Comparison of ENCODE assay signal across 21 cellular contexts in genomic region chr13:99681695-99682094, GRCh38.
DNase-seq lines count a peak whose midpoint lies in the region; ATAC-seq, FAIRE-seq and TF ChIP-seq lines count a peak whose summit lies in the region.
"Had no signal": no experiment of that assay in that cellular context is flagged by ENCODE, and none has a peak within 500 bp of the region (broad histone marks: within the 10 kb centered on the region; RNA-seq: fewer than 3 reads in every experiment).

No MANE protein-coding gene starts in this region.

- no peak overlapping the region for H3K4me3 ChIP-seq in H1 (ENCODE audit: extremely low read depth in 1 of 4, insufficient read depth in 2 of 4, low read depth in 3 of 4, low read length in 4 of 4)
- H3K4me3 ChIP-seq in mesendoderm (ENCODE audit: low read length): no peak overlapping the region
- H3K4me3 ChIP-seq: A549 had no signal

- no peak overlapping the region for H3K4ac ChIP-seq in H1 (replicated peaks; ENCODE audit: insufficient read length, low read depth, low read length)
- no peak overlapping the region for H3K4ac ChIP-seq in mesendoderm (ENCODE audit: low read depth, low read length)

- 0 out of 2 replicates have a peak overlapping the region, but pooled peaks have one; percentile 14 for H3K18ac ChIP-seq in H1 (ENCODE audit: extremely low read depth, low read length)
- peak overlapping the region; percentile 43 for H3K18ac ChIP-seq in mesendoderm (ENCODE audit: low read length)

- DNase-seq in NCI-H146 (lab: John Stamatoyannopoulos, UW) (peak; percentile 11), NCI-H146 treated with DMSO at 0.1 percent for 48 hours (lab: John Stamatoyannopoulos, UW; ENCODE audit: unreplicated experiment) (no peak), NCI-H2171 (lab: John Stamatoyannopoulos, UW) (peak; percentile 19), H1 (ENCODE audit: low read depth in 1 of 2, low spot score in 2 of 2) (no peak), mesendoderm (peak; percentile 70), HFFc6 (no peak)
- DNase-seq in natural killer cell treated with Interleukin-12 subunit alpha and Interleukin-12 subunit beta and Interleukin-15 and Interleukin-18, amount 100 ng/mL, for 72 hours (ENCODE audit: low spot score): no peak
- DNase-seq: AML-193; CD4-positive, alpha-beta memory T cell; DMS153; DMS79; GDM1; KG1 had no signal

- no peak for TF ChIP-seq CTCF in H1 (IDR thresholded peaks at IDR 0.05; ENCODE audit: control extremely low read depth in 1 of 3, insufficient read depth in 1 of 3, low read depth in 1 of 3, low read length in 3 of 3)
- no peak for TF ChIP-seq CTCF in HFFc6 (IDR thresholded peaks at IDR 0.05)

- POLR2A ChIA-PET in H1 (lab: Charles Lee; ENCODE audit: partially characterized antibody): interaction anchor here (0.6 to 1.0 kb wide), 2 partner anchors 10 to 16 kb away, joined by 3 read pairs; no protein-coding TSS in a partner anchor

- H3K4me2 ChIP-seq in H1 (ENCODE audit: insufficient read depth in 1 of 2, low read depth in 2 of 2, low read length in 2 of 2) (no peak overlapping the region; a peak in 1 of 4 replicates), mesendoderm (ENCODE audit: low read length) (no peak overlapping the region)
- H3K4me2 ChIP-seq: A549 had no signal

- no peak for TF ChIP-seq POLR2A in H1 (IDR thresholded peaks at IDR 0.05; ENCODE audit: control extremely low read depth in 1 of 2, low read depth in 2 of 2, low read length in 2 of 2)

- H3K79me1 ChIP-seq in H1 (ENCODE audit: low read depth, low read length): no peaks in the 10 kb centered on the region
- no peaks in the 10 kb centered on the region for H3K79me1 ChIP-seq in mesendoderm (ENCODE audit: low read length)

- WGBS in H1 (ENCODE audit: extremely low coverage in 1 of 2, insufficient coverage in 1 of 2, insufficient read length in 1 of 2, insufficient replicate concordance in 2 of 2, low coverage in 1 of 2, low lambda C conversion rate in 2 of 2, missing lambda C conversion rate in 1 of 2), 2 experiments: 63% methylated on average over 7 of the region's 7 CpGs; no CpG with 5 or more reads in 1 of the 2 experiments
- no CpG with 5 or more reads among the region's 7 CpGs for WGBS in mesendoderm (ENCODE audit: extremely low coverage, insufficient coverage, low lambda C conversion rate)

- H3K27me3 ChIP-seq in H1 (replicated peaks in 1 of 4; ENCODE audit: control insufficient read depth in 3 of 4, extremely low read depth in 1 of 4, insufficient read depth in 3 of 4, low read length in 3 of 4): no peaks in the 10 kb centered on the region
- no peaks in the 10 kb centered on the region for H3K27me3 ChIP-seq in mesendoderm (ENCODE audit: insufficient read depth, low read length, poor library complexity)

- no peaks in the 10 kb centered on the region for H3K36me3 ChIP-seq in H1 (ENCODE audit: control insufficient read depth in 2 of 4, insufficient read depth in 4 of 4, low read length in 3 of 4)
- no peaks in the 10 kb centered on the region for H3K36me3 ChIP-seq in mesendoderm (ENCODE audit: control insufficient read depth, insufficient read depth, low read length)

- ATAC-seq in natural killer cell treated with Interleukin-12 subunit alpha and Interleukin-12 subunit beta and Interleukin-15 and Interleukin-18, amount 100 ng/mL, for 72 hours: no peak
- ATAC-seq in GM21528 (IDR thresholded peaks at IDR 0.05; ENCODE audit: low FRiP score, unreplicated experiment): no peak
- ATAC-seq: A549 had no signal

- H4K20me1 ChIP-seq in H1 (replicated peaks in 1 of 2; ENCODE audit: control insufficient read depth in 1 of 2, insufficient read depth in 2 of 2, low read length in 2 of 2): no peaks in the 10 kb centered on the region

- H2BK12ac ChIP-seq in H1 (ENCODE audit: low read depth, low read length): peak overlapping the region; percentile 55; the same call in 1 of the 2 replicates

- H4K8ac ChIP-seq in H1 (ENCODE audit: extremely low read depth, insufficient read depth, low read length): no peak overlapping the region
- no peak overlapping the region for H4K8ac ChIP-seq in mesendoderm (ENCODE audit: low read depth, low read length)

- H3K23me2 ChIP-seq in H1 (ENCODE audit: low read depth, low read length): no peaks in the 10 kb centered on the region; the same call in 1 of the 2 replicates

- peak overlapping the region; percentile 25 for H2BK20ac ChIP-seq in H1 (ENCODE audit: low read length)

- H3K56ac ChIP-seq in H1 (replicated peaks; ENCODE audit: insufficient read length, low read depth, low read length): no peak overlapping the region
- no peak overlapping the region for H3K56ac ChIP-seq in mesendoderm (ENCODE audit: low read length)

- H3K27ac ChIP-seq in H1 (ENCODE audit: low read depth, low read length): no peak overlapping the region
- no peak overlapping the region for H3K27ac ChIP-seq in mesendoderm (ENCODE audit: low read depth, low read length)
- H3K27ac ChIP-seq: 22Rv1, A549 had no signal

- no peak overlapping the region for H3K4me3 Mint-ChIP-seq in natural killer cell treated with Interleukin-12 subunit alpha and Interleukin-12 subunit beta and Interleukin-15 and Interleukin-18, amount 100 ng/mL, for 72 hours
- no peak overlapping the region for H3K4me3 Mint-ChIP-seq in HFFc6
- H3K4me3 Mint-ChIP-seq: CD14-positive monocyte; CD4-positive, alpha-beta memory T cell; IgD-negative memory B cell had no signal

- H3K27ac Mint-ChIP-seq in natural killer cell treated with Interleukin-12 subunit alpha and Interleukin-12 subunit beta and Interleukin-15 and Interleukin-18, amount 100 ng/mL, for 72 hours: no peak overlapping the region
- H3K27ac Mint-ChIP-seq in HFFc6: no peak overlapping the region
- H3K27ac Mint-ChIP-seq: CD14-positive monocyte; CD4-positive, alpha-beta memory T cell; IgD-negative memory B cell had no signal

- no peaks in the 10 kb centered on the region for H3K4me1 Mint-ChIP-seq in natural killer cell treated with Interleukin-12 subunit alpha and Interleukin-12 subunit beta and Interleukin-15 and Interleukin-18, amount 100 ng/mL, for 72 hours (ENCODE audit: low read depth in 2 of 2)
- H3K4me1 Mint-ChIP-seq in HFFc6 (ENCODE audit: low read depth): peaks cover 11% of the 10 kb centered on the region
- H3K4me1 Mint-ChIP-seq: CD14-positive monocyte had no signal

- no peak overlapping the region for H3K9ac ChIP-seq in H1 (replicated peaks in 1 of 4; ENCODE audit: extremely low read depth in 1 of 4, low read depth in 3 of 4, low read length in 3 of 4)
- H3K9ac ChIP-seq in mesendoderm (ENCODE audit: low read length): no peak overlapping the region

- H2AK5ac ChIP-seq in H1 (ENCODE audit: low read depth, low read length): no peak overlapping the region
- H2AK5ac ChIP-seq in mesendoderm (ENCODE audit: low read length): no peak overlapping the region

- H3K79me2 ChIP-seq in H1 (ENCODE audit: control insufficient read depth in 1 of 2, insufficient read depth in 2 of 2, low read length in 2 of 2): no peaks in the 10 kb centered on the region
- H3K79me2 ChIP-seq in mesendoderm (ENCODE audit: control insufficient read depth, insufficient read depth, low read length): no peaks in the 10 kb centered on the region

- peak overlapping the region; percentile 8; the same call in 1 of the 2 replicates for H2BK5ac ChIP-seq in H1 (ENCODE audit: low read depth, low read length)
- no peak overlapping the region for H2BK5ac ChIP-seq in mesendoderm (ENCODE audit: low read length)

- peaks cover 4 to 21% (median 18%) of the 10 kb centered on the region in 4 experiments for H3K4me1 ChIP-seq in H1 (replicated peaks in 1 of 4; ENCODE audit: control insufficient read depth in 3 of 4, insufficient read depth in 4 of 4, low read length in 3 of 4)
- H3K4me1 ChIP-seq in mesendoderm (ENCODE audit: control insufficient read depth, low read depth, low read length): peaks cover 9% of the 10 kb centered on the region

- H2BK120ac ChIP-seq in H1 (replicated peaks; ENCODE audit: low read depth, low read length) (no peak overlapping the region), mesendoderm (ENCODE audit: low read depth, low read length) (no peak overlapping the region)

- no peak overlapping the region for H3K14ac ChIP-seq in H1 (ENCODE audit: insufficient read length)

- H2AFZ ChIP-seq in H1 (ENCODE audit: low read length): no peak overlapping the region

- CTCF ChIA-PET in H1 (lab: Charles Lee; ENCODE audit: partially characterized antibody): interaction anchor here (0.8 to 1.1 kb wide), 2 partner anchors 21 to 23 kb away, joined by 3 read pairs; no protein-coding TSS in a partner anchor

- H3K9me3 Mint-ChIP-seq in natural killer cell treated with Interleukin-12 subunit alpha and Interleukin-12 subunit beta and Interleukin-15 and Interleukin-18, amount 100 ng/mL, for 72 hours: no peaks in the 10 kb centered on the region
- no peaks in the 10 kb centered on the region for H3K9me3 Mint-ChIP-seq in HFFc6
- H3K9me3 Mint-ChIP-seq: CD4-positive, alpha-beta memory T cell; IgD-negative memory B cell had no signal

- H2BK15ac ChIP-seq in H1 (ENCODE audit: low read length): no peak overlapping the region
- no peak overlapping the region for H2BK15ac ChIP-seq in mesendoderm (replicated peaks; ENCODE audit: low read depth)

- no peaks in the 10 kb centered on the region for H3K27me3 Mint-ChIP-seq in natural killer cell treated with Interleukin-12 subunit alpha and Interleukin-12 subunit beta and Interleukin-15 and Interleukin-18, amount 100 ng/mL, for 72 hours
- peaks cover under 1% of the 10 kb centered on the region for H3K27me3 Mint-ChIP-seq in HFFc6 (ENCODE audit: insufficient read depth)
- H3K27me3 Mint-ChIP-seq: CD4-positive, alpha-beta memory T cell; IgD-negative memory B cell had no signal

- no peaks in the 10 kb centered on the region for H3K36me3 Mint-ChIP-seq in natural killer cell treated with Interleukin-12 subunit alpha and Interleukin-12 subunit beta and Interleukin-15 and Interleukin-18, amount 100 ng/mL, for 72 hours
- no peaks in the 10 kb centered on the region for H3K36me3 Mint-ChIP-seq in HFFc6 (ENCODE audit: low read depth)
- H3K36me3 Mint-ChIP-seq: CD14-positive monocyte had no signal

- H3K23ac ChIP-seq in H1 (ENCODE audit: insufficient read length): no peak overlapping the region
- H3K23ac ChIP-seq in mesendoderm (ENCODE audit: low read length): no peak overlapping the region

- no peak overlapping the region for H4K91ac ChIP-seq in H1 (replicated peaks; ENCODE audit: insufficient read length, low read length)

- TF ChIP-seq RAD21 in H1 (IDR thresholded peaks at IDR 0.05 in 1 of 2, conservative IDR thresholded peaks at IDR 0.05 in 1 of 2; ENCODE audit: low read depth in 2 of 2, low read length in 2 of 2): no peak

- no peak for TF ChIP-seq EP300 in H1 (IDR thresholded peaks at IDR 0.05; ENCODE audit: borderline replicate concordance in 1 of 2, low read depth in 2 of 2, low read length in 2 of 2)

- H3K9me3 ChIP-seq in H1 (ENCODE audit: insufficient read depth in 2 of 2, low read depth in 1 of 2, low read length in 1 of 2): no peaks in the 10 kb centered on the region
- H3K9me3 ChIP-seq: A549 had no signal

- peak overlapping the region; percentile 25 for H4K5ac ChIP-seq in H1 (ENCODE audit: insufficient read length, low read depth, low read length)
- no peak overlapping the region for H4K5ac ChIP-seq in mesendoderm (ENCODE audit: low read length)

- FAIRE-seq in H1 (lab: Jason Lieb, UNC): peak; percentile 24
- FAIRE-seq: A549, GM12892, GM18507, HTR-8/SVneo had no signal

TF ChIP-seq in H1, 55 proteins besides CTCF, POLR2A, EP300 and RAD21 (continues in another document):
- TF ChIP-seq ZNF274 (IDR thresholded peaks at IDR 0.05; ENCODE audit: borderline replicate concordance, extremely low read depth, low read length): no peak
- no peak for TF ChIP-seq FOSL1 (IDR thresholded peaks at IDR 0.05; ENCODE audit: insufficient read depth, low read depth, low read length)

Comparison
In these comparisons a context has a peak if more than half of its experiments do, and no peak if none do; other contexts are left out.
1. DNase-seq: peak in NCI-H146 (single experiment), NCI-H2171 (single experiment) and mesendoderm (single experiment); none in NCI-H146 treated with DMSO at 0.1 percent for 48 hours (single experiment), H1 (0 of 2), natural killer cell treated with Interleukin-12 subunit alpha and Interleukin-12 subunit beta and Interleukin-15 and Interleukin-18, amount 100 ng/mL, for 72 hours (single experiment) and HFFc6 (single experiment).